In genomic region chr19:18865973-18866799, GRCh38 we compare ENCODE assay signal across 8 cellular contexts. TPM values are rescaled to one million over a fixed set of nuclear protein-coding genes. Genes with fewer than 3 reads are reported as not detected.
DNase-seq lines count a peak whose midpoint lies in the region; ATAC-seq and TF ChIP-seq lines count a peak whose summit lies in the region.

No MANE protein-coding gene starts in this region.

- DNase-seq in GM19238 (ENCODE audit: insufficient read length, low spot score) (peak; percentile 83), NCI-H82 (lab: John Stamatoyannopoulos, UW) (peak; percentile 82), activated T-cell treated with anti-CD3 and anti-CD28 coated beads for 1 hour (ENCODE audit: low read depth) (peak; percentile 51), epithelial cell of proximal tubule (ENCODE audit: low read depth) (no peak), naive B cell (peak; percentile 54)
- peak; percentile 15 to 62 (median 43) for DNase-seq in stimulated activated naive CD4-positive, alpha-beta T cell (lab: John Stamatoyannopoulos, UW)

- peak overlapping the region in 3 of 8 donors; percentile 25 to 74 (median 35) for H3K4me3 Mint-ChIP-seq in naive B cell

- H3K9me3 Mint-ChIP-seq in naive B cell: no peaks in the 10 kb centered on the region

- ATAC-seq in naive B cell (ENCODE audit: low read depth in 2 of 2) (peak; percentile 83 to 85), GM21619 (IDR thresholded peaks at IDR 0.05; ENCODE audit: unreplicated experiment) (no peak), HG03521 (IDR thresholded peaks at IDR 0.05; ENCODE audit: unreplicated experiment) (no peak)

- H3K27me3 Mint-ChIP-seq in naive B cell: peaks cover 0 to 8% (median 8%) of the 10 kb centered on the region in 3 donors

- peaks cover 0 to 6% of the 10 kb centered on the region in 2 donors for H3K36me3 Mint-ChIP-seq in naive B cell

- TF ChIP-seq CTCF in epithelial cell of proximal tubule (conservative IDR thresholded peaks at IDR 0.05; ENCODE audit: low read depth, low read length): peak; percentile 98

- H3K4me3 ChIP-seq in epithelial cell of proximal tubule (ENCODE audit: low read depth, low read length): no peak overlapping the region

- H3K27ac Mint-ChIP-seq in naive B cell: peak overlapping the region in 1 of 6 donors; percentile 94

- peaks cover 7 to 10% (median 9%) of the 10 kb centered on the region in 3 donors for H3K4me1 Mint-ChIP-seq in naive B cell

RNA-seq across cellular contexts. Expression of gene CERS1, which starts 29.8 kb away (rescaled TPM):
- total RNA-seq in epithelial cell of proximal tubule: 0.87 and 2.0 TPM in 2 replicates
- polyA plus RNA-seq in naive B cell (ENCODE audit: low read depth in 6 of 6): under 1 TPM in 1 of 6 donors, not detected in 5; 0.15 TPM

RNA-seq across cellular contexts. Expression of gene UPF1, which starts 34.4 kb away (rescaled TPM):
- 46.5 and 63.7 TPM in 2 replicates for total RNA-seq in epithelial cell of proximal tubule
- 10 to 100 TPM in 3 of 6 donors, 1 to 10 TPM in 3; 2.2 to 21.3 (median 10.0) TPM for polyA plus RNA-seq in naive B cell (ENCODE audit: low read depth in 6 of 6)

RNA-seq across cellular contexts. Expression of gene COPE, which starts 53.0 kb away (rescaled TPM):
- 312 and 318 TPM in 2 replicates for total RNA-seq in epithelial cell of proximal tubule
- polyA plus RNA-seq in naive B cell (ENCODE audit: low read depth in 6 of 6): 100 to 1,000 TPM; 204 to 322 (median 251) TPM

RNA-seq across cellular contexts. Expression of gene DDX49, which starts 53.3 kb away (rescaled TPM):
- 48.6 and 58.5 TPM in 2 replicates for total RNA-seq in epithelial cell of proximal tubule
- 10 to 100 TPM; 14.2 to 33.3 (median 24.5) TPM for polyA plus RNA-seq in naive B cell (ENCODE audit: low read depth in 6 of 6)

Comparison
In these comparisons a context has a peak if more than half of its experiments do, and no peak if none do; other contexts are left out.
1. ATAC-seq: peak in naive B cell (2 of 2); none in GM21619 (single experiment) and HG03521 (single experiment).